Comparison of ENCODE assay signal across 8 cellular contexts in genomic region chr21:44816761-44817505, GRCh38. TPM values are rescaled to one million over a fixed set of nuclear protein-coding genes. Genes with fewer than 3 reads are reported as not detected.
DNase-seq lines count a peak whose midpoint lies in the region; ATAC-seq and TF ChIP-seq lines count a peak whose summit lies in the region.

No MANE protein-coding gene starts in this region.

- WGBS in adrenal gland, 4 donors, result 53 to 68% (median 61%) methylated on average over 40 to 57 of the region's 57 CpGs
- WGBS in thymus, result 74% methylated on average over 57 of the region's 57 CpGs

- H3K27ac Mint-ChIP-seq in T-helper 2 cell treated with Interferon-gamma antibody and Interleukin-4, amounts not matched to agents 5 μg/mL and 100 μg/mL, for 36 hours, result peak overlapping the region; percentile 80

- TF ChIP-seq POLR2A in adrenal gland (IDR thresholded peaks at IDR 0.05), result no peak

- H3K27ac ChIP-seq in adrenal gland, result peak overlapping the region in 2 of 5 donors; percentile 3 to 95
- H3K27ac ChIP-seq in thymus (ENCODE audit: low read depth), result peak overlapping the region; percentile 61

- intact Hi-C loops in adrenal gland (cut with DNase I), result loop anchor here in 1 of 2 donors (5.0 kb wide), 1 partner anchor 55 kb away; the partner anchor contains the start of gene PTTG1IP

- H3K4me1 ChIP-seq in adrenal gland (replicated peaks in 1 of 2) (peaks cover 8 to 14% of the 10 kb centered on the region in 2 donors), thymus (ENCODE audit: control insufficient read depth, insufficient read depth, low read length) (peaks cover 6% of the 10 kb centered on the region)

- H3K4me3 ChIP-seq in adrenal gland, result peak overlapping the region in 2 of 4 donors; percentile 53 to 83
- peak overlapping the region; percentile 55 for H3K4me3 ChIP-seq in kidney epithelial cell (ENCODE audit: low read depth, low read length)
- peak overlapping the region; percentile 83 for H3K4me3 ChIP-seq in thymus (ENCODE audit: low read length)

- peaks cover 0 to 12% of the 10 kb centered on the region in 2 donors for H3K36me3 ChIP-seq in adrenal gland (replicated peaks in 1 of 2)
- H3K36me3 ChIP-seq in kidney epithelial cell (ENCODE audit: control insufficient read depth, insufficient read depth, low read length), result no peaks in the 10 kb centered on the region
- H3K36me3 ChIP-seq in thymus (ENCODE audit: control insufficient read depth, insufficient read depth), result peaks cover 17% of the 10 kb centered on the region

- peaks cover 4% of the 10 kb centered on the region for H3K36me3 Mint-ChIP-seq in T-helper 2 cell treated with Interferon-gamma antibody and Interleukin-4, amounts not matched to agents 5 μg/mL and 100 μg/mL, for 36 hours (ENCODE audit: low read depth)

- DNase-seq in T-helper 2 cell treated with Interferon-gamma antibody and Interleukin-4, amounts not matched to agents 5 μg/mL and 100 μg/mL, for 36 hours (ENCODE audit: low spot score), result no peak
- no peak for DNase-seq in T-helper 2 cell
- DNase-seq in adrenal gland, result peak in 4 of 7 donors; percentile 33 to 51 (median 36)
- DNase-seq in kidney epithelial cell (ENCODE audit: low read depth), result no peak
- no peak for DNase-seq in iPS-NIHi7 (ENCODE audit: extremely low spot score)
- DNase-seq in SW480 (ENCODE audit: low spot score), result no peak

- H3K27me3 ChIP-seq in adrenal gland, result no peaks in the 10 kb centered on the region
- H3K27me3 ChIP-seq in kidney epithelial cell (ENCODE audit: control insufficient read depth, insufficient read depth, low read length), result no peaks in the 10 kb centered on the region
- H3K27me3 ChIP-seq in thymus (ENCODE audit: control insufficient read depth, insufficient read depth), result no peaks in the 10 kb centered on the region

- H3K4me3 Mint-ChIP-seq in T-helper 2 cell treated with Interferon-gamma antibody and Interleukin-4, amounts not matched to agents 5 μg/mL and 100 μg/mL, for 36 hours, result peak overlapping the region; percentile 82

- peaks cover 12% of the 10 kb centered on the region for H3K9me3 Mint-ChIP-seq in T-helper 2 cell treated with Interferon-gamma antibody and Interleukin-4, amounts not matched to agents 5 μg/mL and 100 μg/mL, for 36 hours

- no peaks in the 10 kb centered on the region for H3K27me3 Mint-ChIP-seq in T-helper 2 cell treated with Interferon-gamma antibody and Interleukin-4, amounts not matched to agents 5 μg/mL and 100 μg/mL, for 36 hours (ENCODE audit: low read depth)

- no peak for ATAC-seq in HG02884 (IDR thresholded peaks at IDR 0.05; ENCODE audit: unreplicated experiment)

- H3K9me3 ChIP-seq in adrenal gland (replicated peaks in 1 of 3) (no peaks in the 10 kb centered on the region), thymus (ENCODE audit: control insufficient read depth) (no peaks in the 10 kb centered on the region)

- H3K4me1 Mint-ChIP-seq in T-helper 2 cell treated with Interferon-gamma antibody and Interleukin-4, amounts not matched to agents 5 μg/mL and 100 μg/mL, for 36 hours (ENCODE audit: low read depth), result peaks cover 9% of the 10 kb centered on the region

- no peak for TF ChIP-seq CTCF in adrenal gland (IDR thresholded peaks at IDR 0.05)
- no peak for TF ChIP-seq CTCF in kidney epithelial cell (IDR thresholded peaks at IDR 0.05; ENCODE audit: insufficient read depth, low read length, poor library complexity, severe bottlenecking)

RNA-seq across cellular contexts. Expression of gene SUMO3, which starts 0.9 kb away (rescaled TPM):
- total RNA-seq in adrenal gland (10 to 100 TPM; 64.4 to 92.3 (median 80.2) TPM), kidney epithelial cell (60.9 and 61.7 TPM in 2 replicates)
- polyA plus RNA-seq in adrenal gland (10 to 100 TPM; 21.1 to 70.6 (median 36.4) TPM), thymus (49.6 TPM)

RNA-seq across cellular contexts. Expression of gene UBE2G2, which starts 15.3 kb away (rescaled TPM):
- total RNA-seq in adrenal gland (10 to 100 TPM; 50.8 to 99.9 (median 74.1) TPM), kidney epithelial cell (39.5 and 40.6 TPM in 2 replicates)
- polyA plus RNA-seq in adrenal gland (10 to 100 TPM; 44.8 to 72.8 (median 63.7) TPM), thymus (67.6 TPM)

RNA-seq across cellular contexts. Expression of gene PTTG1IP, which starts 56.6 kb away (rescaled TPM):
- total RNA-seq in adrenal gland, result 100 to 1,000 TPM; 114 to 467 (median 251) TPM
- 100 to 1,000 TPM; 110 to 138 (median 118) TPM for polyA plus RNA-seq in adrenal gland
- 538 and 561 TPM in 2 replicates for total RNA-seq in kidney epithelial cell
- polyA plus RNA-seq in thymus, result 138 TPM

Comparison
In these comparisons a context has a peak if more than half of its experiments do, and no peak if none do; other contexts are left out.
1. DNase-seq: peak in adrenal gland (4 of 7); none in T-helper 2 cell treated with Interferon-gamma antibody and Interleukin-4, amounts not matched to agents 5 μg/mL and 100 μg/mL, for 36 hours (single experiment), T-helper 2 cell (0 of 5), kidney epithelial cell (single experiment), iPS-NIHi7 (single experiment) and SW480 (single experiment).